8 cellular contexts compared by ENCODE assay signal in genomic region chr12:57782243-57782607, GRCh38. TPM values are rescaled to one million over a fixed set of nuclear protein-coding genes. Genes with fewer than 3 reads are reported as not detected.
DNase-seq lines count a peak whose midpoint lies in the region; ATAC-seq and TF ChIP-seq lines count a peak whose summit lies in the region.

No MANE protein-coding gene starts in this region.

- H3K27ac ChIP-seq in A673 (ENCODE audit: low read depth, low read length, poor library complexity, severe bottlenecking) (no peak overlapping the region), GM23248 (no peak overlapping the region), SK-N-MC (no peak overlapping the region)

- H3K4me3 ChIP-seq in A673 (ENCODE audit: low read depth, low read length, poor library complexity, severe bottlenecking) (peak overlapping the region; percentile 95), GM23248 (peak overlapping the region; percentile 98), SK-N-MC (peak overlapping the region; percentile 87)

- peak overlapping the region; percentile 95 for H3K27ac Mint-ChIP-seq in memory B cell

- peaks cover 42% of the 10 kb centered on the region for H3K79me2 ChIP-seq in GM23248 (ENCODE audit: insufficient read depth)

- no peak for TF ChIP-seq CTCF in A673 (conservative IDR thresholded peaks at IDR 0.05; ENCODE audit: low read depth, low read length)

- H2AFZ ChIP-seq in GM23248: peak overlapping the region; percentile 83; the same call in 1 of the 2 replicates

- H3K4me3 Mint-ChIP-seq in memory B cell: peak overlapping the region; percentile 99

- intact Hi-C loops in A673 (cut with micrococcal nuclease; ENCODE audit: unreplicated experiment): no loop called here

- in situ Hi-C loops in GM23248 (cut with MboI): no loop called here

- no peaks in the 10 kb centered on the region for H4K20me1 ChIP-seq in GM23248 (ENCODE audit: insufficient read depth)

- DNase-seq in A673 (ENCODE audit: low spot score) (no peak), GM23248 (no peak), SK-N-MC (ENCODE audit: low read depth, low spot score) (no peak), memory B cell (ENCODE audit: low spot score in 2 of 2) (no peak), NCI-H345 (lab: John Stamatoyannopoulos, UW) (no peak), NCI-H524 (lab: John Stamatoyannopoulos, UW) (no peak), NCI-H146 (lab: John Stamatoyannopoulos, UW) (no peak)

- H3K9me3 ChIP-seq in A673 (ENCODE audit: low read depth, low read length, poor library complexity, severe bottlenecking): no peaks in the 10 kb centered on the region
- H3K9me3 ChIP-seq in GM23248 (ENCODE audit: low read depth): no peaks in the 10 kb centered on the region
- H3K9me3 ChIP-seq in SK-N-MC (ENCODE audit: low read depth, low read length): no peaks in the 10 kb centered on the region

- no peaks in the 10 kb centered on the region for H3K27me3 Mint-ChIP-seq in memory B cell

- H3K4me1 Mint-ChIP-seq in memory B cell: peaks cover 20% of the 10 kb centered on the region

- no peak for ATAC-seq in memory B cell (ENCODE audit: low read depth)
- no peak for ATAC-seq in GM21360 (IDR thresholded peaks at IDR 0.05; ENCODE audit: unreplicated experiment)

- POLR2A ChIA-PET in A673 (lab: Charles Lee; ENCODE audit: low non-redundant PET): no interaction called here

- H3K27me3 ChIP-seq in A673 (replicated peaks; ENCODE audit: insufficient read depth, low read depth, low read length, poor library complexity) (no peaks in the 10 kb centered on the region), GM23248 (replicated peaks; ENCODE audit: insufficient read depth) (no peaks in the 10 kb centered on the region)

- H3K9ac ChIP-seq in GM23248 (no peak overlapping the region), SK-N-MC (ENCODE audit: insufficient read length) (peak overlapping the region; percentile 24)

- 3 to 7% methylated on average over 4 of the region's 4 CpGs for WGBS in GM23248 (ENCODE audit: low coverage in 1 of 2, low lambda C conversion rate in 2 of 2, missing lambda C conversion rate in 2 of 2), 2 experiments

- peaks cover 17% of the 10 kb centered on the region for H3F3A ChIP-seq in GM23248 (ENCODE audit: insufficient read depth)

- CTCF ChIA-PET in A673 (lab: Charles Lee): interaction anchor here (1.4 kb wide), 1 partner anchor 10 kb away, joined by 3 read pairs; the partner anchor contains the start of genes EEF1AKMT3 and METTL1

- H3K4me1 ChIP-seq in A673 (ENCODE audit: insufficient read depth, low read length, poor library complexity, severe bottlenecking): no peaks in the 10 kb centered on the region
- H3K4me1 ChIP-seq in GM23248 (ENCODE audit: insufficient read depth): peaks cover 3% of the 10 kb centered on the region; the same call in 1 of the 2 replicates

- no peak overlapping the region for H3K4me2 ChIP-seq in GM23248 (ENCODE audit: unreplicated experiment)

- H3K9me2 ChIP-seq in GM23248 (ENCODE audit: insufficient read depth): no peaks in the 10 kb centered on the region

- BruUV-seq in A673 (replicated peaks; lab: Mats Ljungman, UMichigan): no TSS peak

- peaks cover 7% of the 10 kb centered on the region for H3K36me3 Mint-ChIP-seq in memory B cell

- H3K36me3 ChIP-seq in A673 (ENCODE audit: insufficient read depth, low read length, poor library complexity, severe bottlenecking) (peaks cover 29% of the 10 kb centered on the region), GM23248 (ENCODE audit: low read depth) (peaks cover 23% of the 10 kb centered on the region), SK-N-MC (ENCODE audit: insufficient read depth, low read length) (peaks cover 25% of the 10 kb centered on the region)

- H3K9me3 Mint-ChIP-seq in memory B cell: no peaks in the 10 kb centered on the region

RNA-seq across cellular contexts. Expression of gene TSFM, which starts 0.4 kb away (rescaled TPM):
- total RNA-seq in A673 (2021): 52.6 and 58.5 TPM in 2 replicates
- 13.0 and 37.9 TPM in 2 replicates for total RNA-seq in GM23248 (2014; rRNA removed; shearing (Covaris generic))
- 36.1 and 42.2 TPM in 2 replicates for polyA plus RNA-seq in GM23248 (2016; fragmentation: Nextera tagmentation; extraction: Ambion mirVana)

RNA-seq across cellular contexts. Expression of gene EEF1AKMT3, which starts 9.8 kb away (rescaled TPM):
- total RNA-seq in A673 (2021): 5.3 and 7.4 TPM in 2 replicates
- 7.0 and 12.4 TPM in 2 replicates for total RNA-seq in GM23248 (2014; rRNA removed; shearing (Covaris generic))
- polyA plus RNA-seq in GM23248 (2016; fragmentation: Nextera tagmentation; extraction: Ambion mirVana): 15.0 and 15.7 TPM in 2 replicates

RNA-seq across cellular contexts. Expression of gene METTL1, which starts 10.3 kb away (rescaled TPM):
- total RNA-seq in A673 (2021): 51.0 and 55.6 TPM in 2 replicates
- 3.7 and 7.3 TPM in 2 replicates for total RNA-seq in GM23248 (2014; rRNA removed; shearing (Covaris generic))
- polyA plus RNA-seq in GM23248 (2016; fragmentation: Nextera tagmentation; extraction: Ambion mirVana): 29.8 and 33.2 TPM in 2 replicates

RNA-seq across cellular contexts. Expression of gene CYP27B1, which starts 15.3 kb away (rescaled TPM):
- 4.5 and 4.7 TPM in 2 replicates for total RNA-seq in A673 (2021)
- 0.86 and 1.0 TPM in 2 replicates for total RNA-seq in GM23248 (2014; rRNA removed; shearing (Covaris generic))
- polyA plus RNA-seq in GM23248 (2016; fragmentation: Nextera tagmentation; extraction: Ambion mirVana): 0.42 and 0.78 TPM in 2 replicates

RNA-seq across cellular contexts. Expression of gene MARCHF9, which starts 27.3 kb away (rescaled TPM):
- 19.8 and 23.6 TPM in 2 replicates for total RNA-seq in A673 (2021)
- total RNA-seq in GM23248 (2014; rRNA removed; shearing (Covaris generic)): 0.97 and 1.4 TPM in 2 replicates
- 0.18 TPM in 1 of 2 replicates, not detected in the other for polyA plus RNA-seq in GM23248 (2016; fragmentation: Nextera tagmentation; extraction: Ambion mirVana)
